ENCODE assay signal across 25 cellular contexts in genomic region chr1:191074877-191075276, GRCh38.
"Had no signal": no experiment of that assay in that cellular context is flagged by ENCODE, and none has a peak within 500 bp of the region (broad histone marks: within the 10 kb centered on the region; RNA-seq: fewer than 3 reads in every experiment).

No MANE protein-coding gene starts in this region.

- H3K27ac ChIP-seq: PC-9, Peyer's patch, SJCRH30 had no signal

- DNase-seq: IMR-90; Karpas-422; KG1; MG63; NCI-H1092; NCI-H1105 treated with DMSO at 0.1 percent for 48 hours; NCI-H1417 treated with DMSO at 0.1 percent for 48 hours; NCI-H146; NCI-H187; NCI-H2029; NCI-H2081 treated with DMSO at 0.1 percent for 48 hours; NCI-H2171; NCI-H226; NCI-H446; NCI-H510A; NCI-H69; NCI-H774; NK-92 treated with Interleukin-12 subunit alpha and Interleukin-12 subunit beta, amount 100 ng/mL, for 24 hours; PC-9; Peyer's patch; SHP77 treated with DMSO at 0.1 percent for 48 hours; SJCRH30 had no signal

- H3K9me3 ChIP-seq: Peyer's patch, SJCRH30 had no signal

- H3K36me3 ChIP-seq: MG63, Peyer's patch, SJCRH30 had no signal

- H2AFZ ChIP-seq: PC-9 had no signal

- H3K4me3 ChIP-seq: MG63, PC-9, Peyer's patch, SJCRH30 had no signal

- H3K27me3 ChIP-seq: MG63, Peyer's patch, SJCRH30 had no signal

- H3K4me2 ChIP-seq: PC-9 had no signal

- H3K4me1 ChIP-seq: Peyer's patch, SJCRH30 had no signal

- ATAC-seq: HepG2, Right ventricle myocardium inferior, SK-N-SH treated with all-trans-retinoic acid at 6 μM for 48 hours had no signal
